In the genomic region with DNA sequence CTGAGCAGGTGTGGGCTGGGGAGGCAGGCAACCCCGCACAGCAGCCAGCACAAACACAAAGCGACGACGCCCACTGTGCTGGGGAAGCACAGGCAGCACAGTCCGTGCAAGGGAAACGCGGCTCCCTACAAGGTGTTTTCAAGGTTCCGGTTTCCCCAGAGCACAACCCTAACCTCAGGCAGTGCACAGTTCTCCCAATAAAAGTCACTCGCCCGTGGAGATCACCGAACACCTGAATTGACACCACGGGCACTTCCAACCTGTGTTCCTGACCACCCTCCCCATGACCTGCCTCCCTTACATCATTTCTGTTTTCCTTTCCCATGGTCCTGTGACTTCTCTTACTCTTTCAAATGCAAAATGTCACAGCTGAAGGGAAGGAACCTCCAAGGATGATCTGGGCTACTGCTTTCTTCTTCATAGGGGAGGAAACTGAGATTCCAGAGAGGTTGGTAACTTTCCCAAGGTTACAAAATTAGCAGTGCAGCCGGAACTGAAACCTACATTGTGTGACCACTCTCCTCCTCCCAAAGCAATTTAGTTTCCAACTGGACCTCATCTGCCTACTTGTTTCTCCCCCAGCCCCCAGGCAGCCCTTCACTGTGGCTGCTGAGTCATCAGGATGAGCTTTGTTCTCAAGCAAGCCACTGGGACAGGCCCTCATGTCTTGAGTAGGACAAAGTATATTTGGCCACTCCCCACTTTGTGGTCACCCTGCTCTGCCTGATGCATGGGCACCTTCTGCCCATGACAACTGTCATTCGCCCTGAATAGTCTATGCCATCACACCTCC, we compare ENCODE assay signal across 9 cellular contexts.
DNase-seq lines count a peak whose midpoint lies in the region; ATAC-seq and TF ChIP-seq lines count a peak whose summit lies in the region.
"Had no signal": no experiment of that assay in that cellular context is flagged by ENCODE, and none has a peak within 500 bp of the region (broad histone marks: within the 10 kb centered on the region; RNA-seq: fewer than 3 reads in every experiment).

No MANE protein-coding gene starts in this region.

- dilution Hi-C loops in mammary epithelial cell (cut with HindIII; ENCODE audit: low sequenced_read_pairs): no loop called here

- H3K27me3 ChIP-seq in mammary epithelial cell (ENCODE audit: insufficient read depth, low read length): no peaks in the 10 kb centered on the region
- H3K27me3 ChIP-seq in psoas muscle (ENCODE audit: insufficient read depth in 3 of 3, low read length in 2 of 3): no peaks in the 10 kb centered on the region

- peak overlapping the region; percentile 36 for H3K4me2 ChIP-seq in mammary epithelial cell (ENCODE audit: insufficient read depth, low read depth, low read length)

- H2AFZ ChIP-seq in mammary epithelial cell (ENCODE audit: low read depth, low read length): no peak overlapping the region

- H3K4me1 ChIP-seq in mammary epithelial cell (ENCODE audit: insufficient read depth, low read length): peaks cover 29% of the 10 kb centered on the region
- peaks cover 8% of the 10 kb centered on the region for H3K4me1 ChIP-seq in psoas muscle

- peaks cover 1 to 13% of the 10 kb centered on the region in 2 donors for H3K36me3 Mint-ChIP-seq in activated T-cell treated with anti-CD3 and anti-CD28 coated beads, Interleukin-2, amount 50 U/mL, for 72 hours (ENCODE audit: insufficient read depth in 2 of 2)
- peaks cover 21% of the 10 kb centered on the region for H3K36me3 Mint-ChIP-seq in activated T-cell treated with anti-CD3 and anti-CD28 coated beads, Interleukin-2, amount 50 U/mL, for 4 hours (ENCODE audit: insufficient read depth)
- H3K36me3 Mint-ChIP-seq in naive thymus-derived CD8-positive, alpha-beta T cell: peaks cover 0 to 24% (median 24%) of the 10 kb centered on the region in 3 donors

- no peaks in the 10 kb centered on the region for H3K9me3 ChIP-seq in mammary epithelial cell (replicated peaks; ENCODE audit: insufficient read depth, low read length)
- H3K9me3 ChIP-seq in psoas muscle: no peaks in the 10 kb centered on the region

- no TSS peak for BruUV-seq in mammary epithelial cell (replicated peaks; lab: Mats Ljungman, UMichigan)

- no peak for DNase-seq in activated T-cell treated with anti-CD3 and anti-CD28 coated beads, Interleukin-2, amount 50 U/mL, for 72 hours
- DNase-seq in activated T-cell treated with anti-CD3 and anti-CD28 coated beads, Interleukin-2, amount 50 U/mL, for 4 hours: no peak
- peak; percentile 60 for DNase-seq in KBM-7
- peak; percentile 80 for DNase-seq in mammary epithelial cell
- no peak for DNase-seq in psoas muscle
- DNase-seq in stimulated activated CD4-positive, alpha-beta T cell treated with anti-CD3 and anti-CD28 coated beads, Interleukin-4, amount 100 ng/mL, for 1 hour: no peak
- DNase-seq in NCI-H1930 (lab: John Stamatoyannopoulos, UW): no peak
- no peak for DNase-seq in naive thymus-derived CD8-positive, alpha-beta T cell
- DNase-seq: CD4-positive, CD25-positive, alpha-beta regulatory T cell had no signal

- H3K36me3 ChIP-seq in mammary epithelial cell (ENCODE audit: insufficient read depth, low read length) (no peaks in the 10 kb centered on the region), psoas muscle (ENCODE audit: insufficient read depth in 1 of 2, low read depth in 1 of 2) (no peaks in the 10 kb centered on the region)

- TF ChIP-seq CTCF in mammary epithelial cell (conservative IDR thresholded peaks at IDR 0.05 in 1 of 2, IDR thresholded peaks at IDR 0.05 in 1 of 2; ENCODE audit: extremely low read depth in 1 of 2, insufficient read depth in 1 of 2, low read depth in 1 of 2, low read length in 2 of 2) (no peak), psoas muscle (IDR thresholded peaks at IDR 0.05) (no peak)

- H3K4me1 Mint-ChIP-seq in activated T-cell treated with anti-CD3 and anti-CD28 coated beads, Interleukin-2, amount 50 U/mL, for 72 hours (ENCODE audit: low read depth): peaks cover 24% of the 10 kb centered on the region
- peaks cover 46% of the 10 kb centered on the region for H3K4me1 Mint-ChIP-seq in activated T-cell treated with anti-CD3 and anti-CD28 coated beads, Interleukin-2, amount 50 U/mL, for 4 hours (ENCODE audit: low read depth)
- peaks cover 12 to 27% (median 19%) of the 10 kb centered on the region in 4 donors for H3K4me1 Mint-ChIP-seq in naive thymus-derived CD8-positive, alpha-beta T cell

- WGBS in mammary epithelial cell (ENCODE audit: low coverage, missing lambda C conversion rate): 64% methylated on average over 10 of the region's 14 CpGs
- WGBS in psoas muscle, 3 donors: 70 to 89% (median 80%) methylated on average over 13 to 14 of the region's 14 CpGs

- POLR2A ChIA-PET in naive thymus-derived CD8-positive, alpha-beta T cell (lab: Charles Lee): no interaction called here

- no peak overlapping the region for H3K27ac Mint-ChIP-seq in activated T-cell treated with anti-CD3 and anti-CD28 coated beads, Interleukin-2, amount 50 U/mL, for 72 hours
- peak overlapping the region in 1 of 10 donors; percentile 37 for H3K27ac Mint-ChIP-seq in naive thymus-derived CD8-positive, alpha-beta T cell

- CTCF ChIA-PET in mammary epithelial cell (lab: Charles Lee; ENCODE audit: low non-redundant PET): interaction anchor here (0.5 kb wide), 1 partner anchor 77 kb away, joined by 4 read pairs; no protein-coding TSS in a partner anchor

- no peaks in the 10 kb centered on the region for H4K20me1 ChIP-seq in mammary epithelial cell (ENCODE audit: insufficient read depth, low read length)

- H3K79me2 ChIP-seq in mammary epithelial cell (ENCODE audit: insufficient read depth, low read length): no peaks in the 10 kb centered on the region

- H3K4me3 Mint-ChIP-seq in activated T-cell treated with anti-CD3 and anti-CD28 coated beads, Interleukin-2, amount 50 U/mL, for 72 hours: no peak overlapping the region
- H3K4me3 Mint-ChIP-seq in activated T-cell treated with anti-CD3 and anti-CD28 coated beads, Interleukin-2, amount 50 U/mL, for 4 hours: no peak overlapping the region
- H3K4me3 Mint-ChIP-seq in naive thymus-derived CD8-positive, alpha-beta T cell: no peak overlapping the region
- H3K4me3 Mint-ChIP-seq: CD4-positive, CD25-positive, alpha-beta regulatory T cell had no signal

- intact Hi-C loops in mammary epithelial cell (cut with micrococcal nuclease): loop anchor here (5.0 kb wide), 2 partner anchors 39 to 76 kb away; no protein-coding TSS in a partner anchor
- intact Hi-C loops in psoas muscle (cut with DNase I): no loop called here

- peak; percentile 31 to 60 for ATAC-seq in activated T-cell treated with anti-CD3 and anti-CD28 coated beads, Interleukin-2, amount 50 U/mL, for 72 hours (replicated peaks in 1 of 2)
- no peak for ATAC-seq in activated T-cell treated with anti-CD3 and anti-CD28 coated beads, Interleukin-2, amount 50 U/mL, for 4 hours
- peak; percentile 62 to 89 (median 87) for ATAC-seq in psoas muscle
- ATAC-seq in naive thymus-derived CD8-positive, alpha-beta T cell: no peak

- no peak overlapping the region for H3K9ac ChIP-seq in mammary epithelial cell (ENCODE audit: insufficient read depth, low read length)

- in situ Hi-C loops in KBM-7 (cut with MboI; ENCODE audit: low pct_unique_long_range_greater_than_20kb, low sequenced_read_pairs): no loop called here
- in situ Hi-C loops in mammary epithelial cell (cut with MboI; ENCODE audit: low sequenced_read_pairs in 2 of 2): no loop called here

- H3K4me3 ChIP-seq in mammary epithelial cell (replicated peaks in 1 of 3; ENCODE audit: insufficient read depth in 1 of 3, low read depth in 2 of 3, low read length in 3 of 3): no peak overlapping the region
- no peak overlapping the region for H3K4me3 ChIP-seq in psoas muscle

- H3K27ac ChIP-seq in mammary epithelial cell (ENCODE audit: insufficient read depth, low read depth, low read length) (no peak overlapping the region), psoas muscle (no peak overlapping the region)

- H3K27me3 Mint-ChIP-seq in activated T-cell treated with anti-CD3 and anti-CD28 coated beads, Interleukin-2, amount 50 U/mL, for 72 hours (ENCODE audit: low read depth): no peaks in the 10 kb centered on the region
- H3K27me3 Mint-ChIP-seq in activated T-cell treated with anti-CD3 and anti-CD28 coated beads, Interleukin-2, amount 50 U/mL, for 4 hours (ENCODE audit: low read depth): no peaks in the 10 kb centered on the region
- H3K27me3 Mint-ChIP-seq in naive thymus-derived CD8-positive, alpha-beta T cell: no peaks in the 10 kb centered on the region
- H3K27me3 Mint-ChIP-seq: CD4-positive, CD25-positive, alpha-beta regulatory T cell had no signal

- no peaks in the 10 kb centered on the region for H3K9me3 Mint-ChIP-seq in activated T-cell treated with anti-CD3 and anti-CD28 coated beads, Interleukin-2, amount 50 U/mL, for 72 hours
- no peaks in the 10 kb centered on the region for H3K9me3 Mint-ChIP-seq in activated T-cell treated with anti-CD3 and anti-CD28 coated beads, Interleukin-2, amount 50 U/mL, for 4 hours
- H3K9me3 Mint-ChIP-seq in naive thymus-derived CD8-positive, alpha-beta T cell: no peaks in the 10 kb centered on the region
- H3K9me3 Mint-ChIP-seq: CD4-positive, CD25-positive, alpha-beta regulatory T cell had no signal

Comparison
In these comparisons a context has a peak if more than half of its experiments do, and no peak if none do; other contexts are left out.
1. ATAC-seq: peak in activated T-cell treated with anti-CD3 and anti-CD28 coated beads, Interleukin-2, amount 50 U/mL, for 72 hours (2 of 2) and psoas muscle (4 of 4); none in activated T-cell treated with anti-CD3 and anti-CD28 coated beads, Interleukin-2, amount 50 U/mL, for 4 hours (0 of 2) and naive thymus-derived CD8-positive, alpha-beta T cell (0 of 2).
2. DNase-seq: peak in KBM-7 (single experiment) and mammary epithelial cell (single experiment); none in activated T-cell treated with anti-CD3 and anti-CD28 coated beads, Interleukin-2, amount 50 U/mL, for 72 hours (0 of 2), activated T-cell treated with anti-CD3 and anti-CD28 coated beads, Interleukin-2, amount 50 U/mL, for 4 hours (single experiment), psoas muscle (0 of 2), stimulated activated CD4-positive, alpha-beta T cell treated with anti-CD3 and anti-CD28 coated beads, Interleukin-4, amount 100 ng/mL, for 1 hour (single experiment), NCI-H1930 (0 of 2) and naive thymus-derived CD8-positive, alpha-beta T cell (0 of 10).